1 cellular context compared by ENCODE assay signal in the genomic region with DNA sequence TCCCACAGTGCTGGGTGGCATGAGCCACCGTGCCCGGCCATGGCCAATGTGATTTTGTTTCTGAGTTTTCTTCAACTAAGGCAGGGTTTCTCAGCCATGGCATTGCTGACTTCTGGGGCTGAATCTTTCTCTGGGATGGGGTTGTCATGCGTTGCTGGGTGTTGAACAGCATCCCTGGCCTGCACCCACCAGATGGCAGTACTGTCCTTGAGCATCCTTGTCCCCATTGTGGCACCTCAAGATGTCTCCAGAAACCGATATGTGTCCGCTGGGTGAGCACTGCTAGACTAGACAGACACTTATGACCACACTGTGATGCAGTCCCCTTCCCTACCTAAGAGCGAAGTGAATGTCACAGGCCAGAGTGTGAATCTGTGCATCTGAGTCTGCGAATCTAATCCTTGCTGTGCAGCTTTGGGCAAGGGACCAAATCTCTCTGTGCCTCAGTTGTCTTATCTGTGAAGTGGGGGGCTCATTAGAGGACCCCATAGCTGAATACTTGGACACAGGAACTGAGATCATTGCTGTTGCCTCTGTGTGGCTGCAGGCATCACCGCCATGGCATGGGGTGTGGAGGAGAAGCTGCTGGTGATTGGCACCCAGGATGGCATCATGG.
TF ChIP-seq lines count a peak whose summit lies in the region.

No MANE protein-coding gene starts in this region.

TF ChIP-seq in K562, 482 proteins besides CTCF, POLR2A, EP300 and RAD21 (continued from another document):
- TF ChIP-seq SRSF7 (optimal IDR thresholded peaks at IDR 0.05; ENCODE audit: low read depth, low read length) (no peak), CAMTA2 (CRISPR knock-in tag; conservative IDR thresholded peaks at IDR 0.05) (no peak), SRSF9 (IDR thresholded peaks at IDR 0.05; ENCODE audit: borderline replicate concordance, low read depth, low read length) (no peak), CC2D1A (IDR thresholded peaks at IDR 0.05) (0 out of 2 replicates have a peak, but pooled peaks have one; percentile 53), RBM17 (IDR thresholded peaks at IDR 0.05; ENCODE audit: borderline replicate concordance, low read depth, low read length) (no peak), TBP (optimal IDR thresholded peaks at IDR 0.05; ENCODE audit: low read depth, low read length) (no peak), ZNF780A (CRISPR knock-in tag; IDR thresholded peaks at IDR 0.05) (no peak), PHF21A (IDR thresholded peaks at IDR 0.05; ENCODE audit: borderline replicate concordance, low read depth) (no peak), SMARCC2 (IDR thresholded peaks at IDR 0.05; ENCODE audit: low read depth) (no peak), KDM5B (IDR thresholded peaks at IDR 0.05; ENCODE audit: insufficient replicate concordance, low read depth, low read length) (no peak), ZFP36 (IDR thresholded peaks at IDR 0.05; ENCODE audit: low read depth, low read length, partially characterized antibody) (peak; percentile 21), ZNF146 (CRISPR knock-in tag; IDR thresholded peaks at IDR 0.05; ENCODE audit: unreplicated experiment) (no peak), RBM15 (IDR thresholded peaks at IDR 0.05; ENCODE audit: insufficient read depth, low read length) (no peak), TEAD4 (IDR thresholded peaks at IDR 0.05; ENCODE audit: low read length) (no peak), TEAD4 (CRISPR knock-in tag; IDR thresholded peaks at IDR 0.05; ENCODE audit: borderline replicate concordance) (no peak), RHOXF2B (CRISPR knock-in tag; conservative IDR thresholded peaks at IDR 0.05) (no peak), ZNF384 (IDR thresholded peaks at IDR 0.05; ENCODE audit: low read depth, low read length) (peak; percentile 55; the same call in 1 of the 2 replicates), JUND (IDR thresholded peaks at IDR 0.05; ENCODE audit: borderline replicate concordance, low read depth, low read length) (peak; percentile 42; the same call in 1 of the 2 replicates), JUND (tag; IDR thresholded peaks at IDR 0.05; ENCODE audit: borderline replicate concordance, low read depth, low read length) (peak; percentile 19; the same call in 1 of the 3 replicates), SAP30 (IDR thresholded peaks at IDR 0.05; ENCODE audit: borderline replicate concordance, insufficient read depth, low read depth, low read length, poor library complexity, severe bottlenecking) (no peak), POLR3G (IDR thresholded peaks at IDR 0.05; ENCODE audit: extremely low read depth, insufficient read length, insufficient replicate concordance) (no peak), SRSF3 (IDR thresholded peaks at IDR 0.05; ENCODE audit: insufficient read depth, low read length) (no peak), HCFC1 (IDR thresholded peaks at IDR 0.05; ENCODE audit: low read depth, low read length) (0 out of 2 replicates have a peak, but pooled peaks have one; percentile 18), RCOR1 (IDR thresholded peaks at IDR 0.05; ENCODE audit: borderline replicate concordance in 1 of 2, low read depth in 2 of 2, low read length in 2 of 2) (peak in 1 of 2 experiments; percentile 83; a peak in 2 of 4 replicates), MED1 (CRISPR knock-in tag; IDR thresholded peaks at IDR 0.05; ENCODE audit: borderline replicate concordance) (no peak), ZNF778 (CRISPR knock-in tag; IDR thresholded peaks at IDR 0.05) (no peak), HNRNPH1 (optimal IDR thresholded peaks at IDR 0.05; ENCODE audit: low read depth, low read length) (no peak), TBL1XR1 (IDR thresholded peaks at IDR 0.05; ENCODE audit: low read length in 2 of 2) (0 out of 4 replicates have a peak, but pooled peaks of 1 of the 2 experiments have one; percentile 32), HMG20A (CRISPR knock-in tag; conservative IDR thresholded peaks at IDR 0.05) (no peak), ZBTB1 (CRISPR knock-in tag; IDR thresholded peaks at IDR 0.05; ENCODE audit: borderline replicate concordance, low read depth) (no peak), MYC (IDR thresholded peaks at IDR 0.05; ENCODE audit: low read depth, low read length) (0 out of 2 replicates have a peak, but pooled peaks have one; percentile 29), MYC (CRISPR knock-in tag; IDR thresholded peaks at IDR 0.05; ENCODE audit: borderline replicate concordance, low read depth) (no peak), YY1 (IDR thresholded peaks at IDR 0.05; ENCODE audit: borderline replicate concordance in 1 of 3, control insufficient read depth in 1 of 3, extremely low read depth in 1 of 3, insufficient read depth in 3 of 3, insufficient read length in 1 of 3, insufficient replicate concordance in 2 of 3, low read depth in 1 of 3, low read length in 2 of 3) (peak in 1 of 3 experiments; percentile 20), STAG1 (CRISPR knock-in tag; IDR thresholded peaks at IDR 0.05; ENCODE audit: borderline replicate concordance) (peak; percentile 61)
- TF ChIP-seq, protein P1, sequence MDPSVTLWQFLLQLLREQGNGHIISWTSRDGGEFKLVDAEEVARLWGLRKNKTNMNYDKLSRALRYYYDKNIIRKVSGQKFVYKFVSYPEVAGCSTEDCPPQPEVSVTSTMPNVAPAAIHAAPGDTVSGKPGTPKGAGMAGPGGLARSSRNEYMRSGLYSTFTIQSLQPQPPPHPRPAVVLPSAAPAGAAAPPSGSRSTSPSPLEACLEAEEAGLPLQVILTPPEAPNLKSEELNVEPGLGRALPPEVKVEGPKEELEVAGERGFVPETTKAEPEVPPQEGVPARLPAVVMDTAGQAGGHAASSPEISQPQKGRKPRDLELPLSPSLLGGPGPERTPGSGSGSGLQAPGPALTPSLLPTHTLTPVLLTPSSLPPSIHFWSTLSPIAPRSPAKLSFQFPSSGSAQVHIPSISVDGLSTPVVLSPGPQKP (CRISPR knock-in tag; IDR thresholded peaks at IDR 0.05): no peak
- TF ChIP-seq, protein P2, sequence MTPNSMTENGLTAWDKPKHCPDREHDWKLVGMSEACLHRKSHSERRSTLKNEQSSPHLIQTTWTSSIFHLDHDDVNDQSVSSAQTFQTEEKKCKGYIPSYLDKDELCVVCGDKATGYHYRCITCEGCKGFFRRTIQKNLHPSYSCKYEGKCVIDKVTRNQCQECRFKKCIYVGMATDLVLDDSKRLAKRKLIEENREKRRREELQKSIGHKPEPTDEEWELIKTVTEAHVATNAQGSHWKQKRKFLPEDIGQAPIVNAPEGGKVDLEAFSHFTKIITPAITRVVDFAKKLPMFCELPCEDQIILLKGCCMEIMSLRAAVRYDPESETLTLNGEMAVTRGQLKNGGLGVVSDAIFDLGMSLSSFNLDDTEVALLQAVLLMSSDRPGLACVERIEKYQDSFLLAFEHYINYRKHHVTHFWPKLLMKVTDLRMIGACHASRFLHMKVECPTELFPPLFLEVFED (CRISPR knock-in tag; conservative IDR thresholded peaks at IDR 0.05): no peak
- TF ChIP-seq, protein P3, sequence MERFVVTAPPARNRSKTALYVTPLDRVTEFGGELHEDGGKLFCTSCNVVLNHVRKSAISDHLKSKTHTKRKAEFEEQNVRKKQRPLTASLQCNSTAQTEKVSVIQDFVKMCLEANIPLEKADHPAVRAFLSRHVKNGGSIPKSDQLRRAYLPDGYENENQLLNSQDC (CRISPR knock-in tag; IDR thresholded peaks at IDR 0.05): no peak
- TF ChIP-seq, protein P4, sequence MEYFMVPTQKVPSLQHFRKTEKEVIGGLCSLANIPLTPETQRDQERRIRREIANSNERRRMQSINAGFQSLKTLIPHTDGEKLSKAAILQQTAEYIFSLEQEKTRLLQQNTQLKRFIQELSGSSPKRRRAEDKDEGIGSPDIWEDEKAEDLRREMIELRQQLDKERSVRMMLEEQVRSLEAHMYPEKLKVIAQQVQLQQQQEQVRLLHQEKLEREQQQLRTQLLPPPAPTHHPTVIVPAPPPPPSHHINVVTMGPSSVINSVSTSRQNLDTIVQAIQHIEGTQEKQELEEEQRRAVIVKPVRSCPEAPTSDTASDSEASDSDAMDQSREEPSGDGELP (CRISPR knock-in tag; IDR thresholded peaks at IDR 0.05; ENCODE audit: borderline replicate concordance): no peak
- TF ChIP-seq, protein P5, sequence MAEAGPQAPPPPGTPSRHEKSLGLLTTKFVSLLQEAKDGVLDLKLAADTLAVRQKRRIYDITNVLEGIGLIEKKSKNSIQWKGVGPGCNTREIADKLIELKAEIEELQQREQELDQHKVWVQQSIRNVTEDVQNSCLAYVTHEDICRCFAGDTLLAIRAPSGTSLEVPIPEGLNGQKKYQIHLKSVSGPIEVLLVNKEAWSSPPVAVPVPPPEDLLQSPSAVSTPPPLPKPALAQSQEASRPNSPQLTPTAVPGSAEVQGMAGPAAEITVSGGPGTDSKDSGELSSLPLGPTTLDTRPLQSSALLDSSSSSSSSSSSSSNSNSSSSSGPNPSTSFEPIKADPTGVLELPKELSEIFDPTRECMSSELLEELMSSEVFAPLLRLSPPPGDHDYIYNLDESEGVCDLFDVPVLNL (CRISPR knock-in tag; IDR thresholded peaks at IDR 0.05; ENCODE audit: low read depth): no peak
- TF ChIP-seq, protein P6, sequence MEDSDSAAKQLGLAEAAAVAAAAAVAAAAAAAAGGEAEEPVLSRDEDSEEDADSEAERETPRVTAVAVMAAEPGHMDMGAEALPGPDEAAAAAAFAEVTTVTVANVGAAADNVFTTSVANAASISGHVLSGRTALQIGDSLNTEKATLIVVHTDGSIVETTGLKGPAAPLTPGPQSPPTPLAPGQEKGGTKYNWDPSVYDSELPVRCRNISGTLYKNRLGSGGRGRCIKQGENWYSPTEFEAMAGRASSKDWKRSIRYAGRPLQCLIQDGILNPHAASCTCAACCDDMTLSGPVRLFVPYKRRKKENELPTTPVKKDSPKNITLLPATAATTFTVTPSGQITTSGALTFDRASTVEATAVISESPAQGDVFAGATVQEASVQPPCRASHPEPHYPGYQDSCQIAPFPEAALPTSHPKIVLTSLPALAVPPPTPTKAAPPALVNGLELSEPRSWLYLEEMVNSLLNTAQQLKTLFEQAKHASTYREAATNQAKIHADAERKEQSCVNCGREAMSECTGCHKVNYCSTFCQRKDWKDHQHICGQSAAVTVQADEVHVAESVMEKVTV (CRISPR knock-in tag; IDR thresholded peaks at IDR 0.05): peak; percentile 80
- TF ChIP-seq, protein P7, sequence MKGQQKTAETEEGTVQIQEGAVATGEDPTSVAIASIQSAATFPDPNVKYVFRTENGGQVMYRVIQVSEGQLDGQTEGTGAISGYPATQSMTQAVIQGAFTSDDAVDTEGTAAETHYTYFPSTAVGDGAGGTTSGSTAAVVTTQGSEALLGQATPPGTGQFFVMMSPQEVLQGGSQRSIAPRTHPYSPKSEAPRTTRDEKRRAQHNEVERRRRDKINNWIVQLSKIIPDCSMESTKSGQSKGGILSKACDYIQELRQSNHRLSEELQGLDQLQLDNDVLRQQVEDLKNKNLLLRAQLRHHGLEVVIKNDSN (CRISPR knock-in tag; IDR thresholded peaks at IDR 0.05): peak; percentile 7; the same call in 1 of the 2 replicates
- TF ChIP-seq, protein P8, sequence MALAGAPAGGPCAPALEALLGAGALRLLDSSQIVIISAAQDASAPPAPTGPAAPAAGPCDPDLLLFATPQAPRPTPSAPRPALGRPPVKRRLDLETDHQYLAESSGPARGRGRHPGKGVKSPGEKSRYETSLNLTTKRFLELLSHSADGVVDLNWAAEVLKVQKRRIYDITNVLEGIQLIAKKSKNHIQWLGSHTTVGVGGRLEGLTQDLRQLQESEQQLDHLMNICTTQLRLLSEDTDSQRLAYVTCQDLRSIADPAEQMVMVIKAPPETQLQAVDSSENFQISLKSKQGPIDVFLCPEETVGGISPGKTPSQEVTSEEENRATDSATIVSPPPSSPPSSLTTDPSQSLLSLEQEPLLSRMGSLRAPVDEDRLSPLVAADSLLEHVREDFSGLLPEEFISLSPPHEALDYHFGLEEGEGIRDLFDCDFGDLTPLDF (CRISPR knock-in tag; IDR thresholded peaks at IDR 0.05): no peak
- TF ChIP-seq, protein P9, sequence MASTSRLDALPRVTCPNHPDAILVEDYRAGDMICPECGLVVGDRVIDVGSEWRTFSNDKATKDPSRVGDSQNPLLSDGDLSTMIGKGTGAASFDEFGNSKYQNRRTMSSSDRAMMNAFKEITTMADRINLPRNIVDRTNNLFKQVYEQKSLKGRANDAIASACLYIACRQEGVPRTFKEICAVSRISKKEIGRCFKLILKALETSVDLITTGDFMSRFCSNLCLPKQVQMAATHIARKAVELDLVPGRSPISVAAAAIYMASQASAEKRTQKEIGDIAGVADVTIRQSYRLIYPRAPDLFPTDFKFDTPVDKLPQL (IDR thresholded peaks at IDR 0.05; ENCODE audit: extremely low read depth, insufficient read length): no peak
- TF ChIP-seq, protein P10, sequence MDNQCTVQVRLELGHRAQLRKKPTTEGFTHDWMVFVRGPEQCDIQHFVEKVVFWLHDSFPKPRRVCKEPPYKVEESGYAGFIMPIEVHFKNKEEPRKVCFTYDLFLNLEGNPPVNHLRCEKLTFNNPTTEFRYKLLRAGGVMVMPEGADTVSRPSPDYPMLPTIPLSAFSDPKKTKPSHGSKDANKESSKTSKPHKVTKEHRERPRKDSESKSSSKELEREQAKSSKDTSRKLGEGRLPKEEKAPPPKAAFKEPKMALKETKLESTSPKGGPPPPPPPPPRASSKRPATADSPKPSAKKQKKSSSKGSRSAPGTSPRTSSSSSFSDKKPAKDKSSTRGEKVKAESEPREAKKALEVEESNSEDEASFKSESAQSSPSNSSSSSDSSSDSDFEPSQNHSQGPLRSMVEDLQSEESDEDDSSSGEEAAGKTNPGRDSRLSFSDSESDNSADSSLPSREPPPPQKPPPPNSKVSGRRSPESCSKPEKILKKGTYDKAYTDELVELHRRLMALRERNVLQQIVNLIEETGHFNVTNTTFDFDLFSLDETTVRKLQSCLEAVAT (IDR thresholded peaks at IDR 0.05): no peak
